14 cellular contexts compared by ENCODE assay signal in genomic region chr7:50226669-50227068, GRCh38.
DNase-seq lines count a peak whose midpoint lies in the region; ATAC-seq and TF ChIP-seq lines count a peak whose summit lies in the region.
"Had no signal": no experiment of that assay in that cellular context is flagged by ENCODE, and none has a peak within 500 bp of the region (broad histone marks: within the 10 kb centered on the region; RNA-seq: fewer than 3 reads in every experiment).

No MANE protein-coding gene starts in this region.

- H3K36me3 ChIP-seq in brain microvascular endothelial cell (replicated peaks): no peaks in the 10 kb centered on the region
- H3K36me3 ChIP-seq: SJCRH30, spleen, tibial artery had no signal

- peaks cover 0 to 16% (median 7%) of the 10 kb centered on the region in 3 donors for H3K9me3 Mint-ChIP-seq in T-cell
- H3K9me3 Mint-ChIP-seq in effector memory CD8-positive, alpha-beta T cell: peaks cover 0 to 3% of the 10 kb centered on the region in 2 donors

- TF ChIP-seq CTCF in brain microvascular endothelial cell (IDR thresholded peaks at IDR 0.05; ENCODE audit: low read depth, low read length, missing control alignments): no peak

- H3K27me3 Mint-ChIP-seq in T-cell: no peaks in the 10 kb centered on the region
- no peaks in the 10 kb centered on the region for H3K27me3 Mint-ChIP-seq in effector memory CD8-positive, alpha-beta T cell

- peaks cover 37 to 44% (median 38%) of the 10 kb centered on the region in 3 donors for H3K4me1 Mint-ChIP-seq in T-cell
- peaks cover 13 to 19% of the 10 kb centered on the region in 2 donors for H3K4me1 Mint-ChIP-seq in effector memory CD8-positive, alpha-beta T cell (ENCODE audit: low read depth in 2 of 2)

- in situ Hi-C loops in brain microvascular endothelial cell (cut with HindIII; ENCODE audit: low pct_ligation_motif_present, low sequenced_read_pairs): no loop called here

- POLR2A ChIA-PET in T-cell (lab: Charles Lee): interaction anchor here (0.6 to 0.8 kb wide), 2 partner anchors 73 to 87 kb away, joined by 3 read pairs; no protein-coding TSS in a partner anchor

- peak; percentile 62 for DNase-seq in activated CD8-positive, alpha-beta memory T cell treated with anti-CD3 and anti-CD28 coated beads for 24 hours
- no peak for DNase-seq in activated CD8-positive, alpha-beta memory T cell treated with anti-CD3 and anti-CD28 coated beads, Interleukin-2, amount 50 U/mL, for 48 hours
- no peak for DNase-seq in T-cell
- no peak for DNase-seq in effector memory CD8-positive, alpha-beta T cell
- DNase-seq in HPDE6-E6E7 (ENCODE audit: extremely low spot score): no peak
- DNase-seq in brain microvascular endothelial cell: no peak
- no peak for DNase-seq in kidney glomerular epithelial cell (lab: John Stamatoyannopoulos, UW)
- DNase-seq: NCI-H1694 treated with DMSO at 0.1 percent for 48 hours, posterior cingulate gyrus, SJCRH30, spleen, tibial artery had no signal

- peak overlapping the region; percentile 55 to 74 (median 70) for H3K4me3 Mint-ChIP-seq in T-cell
- H3K4me3 Mint-ChIP-seq in effector memory CD8-positive, alpha-beta T cell: peak overlapping the region; percentile 59 to 64

- H3K4me3 ChIP-seq in brain microvascular endothelial cell (ENCODE audit: low read depth, low read length): no peak overlapping the region
- H3K4me3 ChIP-seq: SJCRH30, tibial artery had no signal

- H3K27me3 ChIP-seq in brain microvascular endothelial cell (replicated peaks): no peaks in the 10 kb centered on the region
- H3K27me3 ChIP-seq: SJCRH30, spleen, tibial artery had no signal

- CTCF ChIA-PET in T-cell (lab: Charles Lee): interaction anchor here in 1 of 2 donors (1.0 to 2.0 kb wide), 5 partner anchors 15 to 142 kb away, joined by 3 to 7 read pairs (median 4); no protein-coding TSS in a partner anchor

- H3K27ac ChIP-seq in brain microvascular endothelial cell: no peak overlapping the region
- H3K27ac ChIP-seq: KMS-11, SJCRH30, tibial artery had no signal

- peak overlapping the region; percentile 91 to 92 for H3K27ac Mint-ChIP-seq in T-cell
- H3K27ac Mint-ChIP-seq in effector memory CD8-positive, alpha-beta T cell: peak overlapping the region; percentile 13 to 59

- ATAC-seq in GM19463 (IDR thresholded peaks at IDR 0.05; ENCODE audit: unreplicated experiment) (peak; percentile 60), T-cell (replicated peaks in 1 of 4) (peak; percentile 40 to 56 (median 50))
- peak; percentile 19 for ATAC-seq in effector memory CD8-positive, alpha-beta T cell (replicated peaks)

- H3K36me3 Mint-ChIP-seq in T-cell: peaks cover 12% of the 10 kb centered on the region
- no peaks in the 10 kb centered on the region for H3K36me3 Mint-ChIP-seq in effector memory CD8-positive, alpha-beta T cell (ENCODE audit: insufficient read depth)
